In genomic region chr14:73886449-73887115, GRCh38 we compare ENCODE assay signal across 8 cellular contexts. TPM values are rescaled to one million over a fixed set of nuclear protein-coding genes. Genes with fewer than 3 reads are reported as not detected.
A peak's percentile ranks its signal among the peaks of the same experiment; 100 is the strongest.
DNase-seq lines count a peak whose midpoint lies in the region; ATAC-seq and TF ChIP-seq lines count a peak whose summit lies in the region.

ZNF410 (plus strand) TSS chr14:73886859; CDS start chr14:73892176, 5,317 bp downstream.

- in situ Hi-C loops in KBM-7 (cut with MboI; ENCODE audit: low pct_unique_long_range_greater_than_20kb, low sequenced_read_pairs) = no loop called here

- H3K4me3 Mint-ChIP-seq in activated T-cell treated with anti-CD3 and anti-CD28 coated beads, Interleukin-2, amount 50 U/mL, for 24 hours = peak within 1 kb of the TSS; percentile 88

- H3K4me1 Mint-ChIP-seq in activated T-cell treated with anti-CD3 and anti-CD28 coated beads, Interleukin-2, amount 50 U/mL, for 24 hours (ENCODE audit: low read depth) = peaks cover 54% of the 10 kb centered on the region

- peak; percentile 90 for TF ChIP-seq POLR2A in erythroblast (IDR thresholded peaks at IDR 0.05; ENCODE audit: low read length)

- peak; percentile 94 for ATAC-seq in GM21717 (IDR thresholded peaks at IDR 0.05; ENCODE audit: unreplicated experiment)

- no peaks in the 10 kb centered on the region for H3K9me3 ChIP-seq in mucosa of stomach (ENCODE audit: control insufficient read depth, low read length)

- DNase-seq in DMS153 treated with DMSO at 0.1 percent for 48 hours (lab: John Stamatoyannopoulos, UW; ENCODE audit: unreplicated experiment) (peak; percentile 72), KBM-7 (peak; percentile 96), erythroblast (lab: John Stamatoyannopoulos, UW) (peak; percentile 95)
- peak; percentile 94 for DNase-seq in activated T-cell treated with anti-CD3 and anti-CD28 coated beads, Interleukin-2, amount 50 U/mL, for 24 hours
- peak; percentile 67 to 75 for DNase-seq in stimulated activated CD8-positive, alpha-beta memory T cell treated with anti-CD3 and anti-CD28 coated beads, Interleukin-7, amount 100 ng/mL, for 1 hour (ENCODE audit: low read depth in 2 of 2)

- H3K27ac Mint-ChIP-seq in activated T-cell treated with anti-CD3 and anti-CD28 coated beads, Interleukin-2, amount 50 U/mL, for 24 hours = peak within 1 kb of the TSS; percentile 98

- no peaks in the 10 kb centered on the region for H3K9me3 Mint-ChIP-seq in activated T-cell treated with anti-CD3 and anti-CD28 coated beads, Interleukin-2, amount 50 U/mL, for 24 hours

- H3K4me3 ChIP-seq in mucosa of stomach (ENCODE audit: low read length) = peak within 1 kb of the TSS; percentile 83

- H3K27me3 Mint-ChIP-seq in activated T-cell treated with anti-CD3 and anti-CD28 coated beads, Interleukin-2, amount 50 U/mL, for 24 hours = no peaks in the 10 kb centered on the region

- peaks cover 49% of the 10 kb centered on the region for H3K36me3 Mint-ChIP-seq in activated T-cell treated with anti-CD3 and anti-CD28 coated beads, Interleukin-2, amount 50 U/mL, for 24 hours (ENCODE audit: low read depth)

- H3K9ac ChIP-seq in mucosa of stomach (ENCODE audit: low read length) = peak within 1 kb of the TSS; percentile 95

- H3K36me3 ChIP-seq in mucosa of stomach (ENCODE audit: control insufficient read depth, insufficient read depth, low read length) = no peaks in the 10 kb centered on the region

- peaks cover 9% of the 10 kb centered on the region for H3K4me1 ChIP-seq in mucosa of stomach (ENCODE audit: control insufficient read depth, insufficient read depth, low read length)

- no peaks in the 10 kb centered on the region for H3K27me3 ChIP-seq in mucosa of stomach (ENCODE audit: control insufficient read depth, insufficient read depth, low read length)

TF ChIP-seq in PFSK-1, 5 proteins besides CTCF, POLR2A, EP300 and RAD21:
- TF ChIP-seq POLR2AphosphoS5 (IDR thresholded peaks at IDR 0.05; ENCODE audit: low read depth, low read length) = peak; percentile 51
- TF ChIP-seq REST (IDR thresholded peaks at IDR 0.05; ENCODE audit: insufficient read depth in 1 of 2, low read depth in 2 of 2, low read length in 2 of 2) = no peak
- TF ChIP-seq FOXP2 (optimal IDR thresholded peaks at IDR 0.05; ENCODE audit: borderline replicate concordance, extremely low read depth, extremely low read length, insufficient read depth) = peak; percentile 86
- TF ChIP-seq TAF1 (IDR thresholded peaks at IDR 0.05; ENCODE audit: borderline replicate concordance, insufficient read depth, low read length) = 0 out of 2 replicates have a peak, but pooled peaks have one; percentile 48
- peak; percentile 22; the same call in 1 of the 2 replicates for TF ChIP-seq SIN3A (IDR thresholded peaks at IDR 0.05; ENCODE audit: borderline replicate concordance, insufficient read depth, low read length)

RNA-seq across cellular contexts. Expression of gene ZNF410, which starts in this region (rescaled TPM):
- polyA plus RNA-seq in PFSK-1 (2012; ENCODE audit: insufficient read length, low read depth) = 27.1 TPM

Comparison
In these comparisons a context has a peak if more than half of its experiments do, and no peak if none do; other contexts are left out.
1. Peak in every context shown above with its lines: DNase-seq, ATAC-seq and H3K4me3 ChIP-seq.